12 cellular contexts compared by ENCODE assay signal in genomic region chr17:81524063-81524864, GRCh38. TPM values are rescaled to one million over a fixed set of nuclear protein-coding genes. Genes with fewer than 3 reads are reported as not detected.
DNase-seq lines count a peak whose midpoint lies in the region; ATAC-seq and TF ChIP-seq lines count a peak whose summit lies in the region.
"Had no signal": no experiment of that assay in that cellular context is flagged by ENCODE, and none has a peak within 500 bp of the region (broad histone marks: within the 10 kb centered on the region; RNA-seq: fewer than 3 reads in every experiment).

No MANE protein-coding gene starts in this region.

- POLR2A ChIA-PET in HEK293 (lab: Yijun Ruan, JAX) (no interaction called here), RWPE1 (lab: Yijun Ruan, JAX; ENCODE audit: low non-redundant PET) (no interaction called here)
- POLR2A ChIA-PET in activated CD8-positive, alpha-beta T cell treated with anti-CD3 and anti-CD28 coated beads, Interleukin-2, amount 10 ng/mL, durations not matched to agents 7 days and 5 days (lab: Charles Lee) = no interaction called here

- DNase-seq in BE2C (peak; percentile 5), RWPE1 (ENCODE audit: low spot score) (no peak), lower lobe of right lung (peak; percentile 40), dedifferentiated amniotic fluid mesenchymal stem cell (ENCODE audit: extremely low spot score) (no peak)
- no peak for DNase-seq in activated CD8-positive, alpha-beta T cell treated with anti-CD3 and anti-CD28 coated beads, Interleukin-2, amount 10 ng/mL, durations not matched to agents 7 days and 5 days
- DNase-seq: CD8-positive, alpha-beta memory T cell; DMS 273 treated with DMSO at 0.1 percent for 48 hours; MV-4-11; NCI-H748 treated with DMSO at 0.1 percent for 48 hours; SIG-M5 had no signal

- H3K27me3 Mint-ChIP-seq in activated CD8-positive, alpha-beta T cell treated with anti-CD3 and anti-CD28 coated beads, Interleukin-2, amount 10 ng/mL, durations not matched to agents 7 days and 5 days (ENCODE audit: low read depth) = peaks cover 15% of the 10 kb centered on the region

- H3K27ac Mint-ChIP-seq in activated CD8-positive, alpha-beta T cell treated with anti-CD3 and anti-CD28 coated beads, Interleukin-2, amount 10 ng/mL, durations not matched to agents 7 days and 5 days = no peak overlapping the region

- peaks cover 2% of the 10 kb centered on the region for H3K4me1 Mint-ChIP-seq in activated CD8-positive, alpha-beta T cell treated with anti-CD3 and anti-CD28 coated beads, Interleukin-2, amount 10 ng/mL, durations not matched to agents 7 days and 5 days (ENCODE audit: low read depth)

- H3K9me3 ChIP-seq in BE2C (no peaks in the 10 kb centered on the region), HEK293 (ENCODE audit: control insufficient read depth, insufficient read depth, low read depth, low read length) (no peaks in the 10 kb centered on the region), lower lobe of right lung (no peaks in the 10 kb centered on the region)

- ATAC-seq in lower lobe of right lung = no peak
- no peak for ATAC-seq in activated CD8-positive, alpha-beta T cell treated with anti-CD3 and anti-CD28 coated beads, Interleukin-2, amount 10 ng/mL, durations not matched to agents 7 days and 5 days
- ATAC-seq in GM19467 (IDR thresholded peaks at IDR 0.05; ENCODE audit: unreplicated experiment) = no peak

- no peaks in the 10 kb centered on the region for H3K9me3 Mint-ChIP-seq in activated CD8-positive, alpha-beta T cell treated with anti-CD3 and anti-CD28 coated beads, Interleukin-2, amount 10 ng/mL, durations not matched to agents 7 days and 5 days (ENCODE audit: insufficient read depth)
- H3K9me3 Mint-ChIP-seq: CD8-positive, alpha-beta memory T cell had no signal

- H3K4me3 Mint-ChIP-seq in activated CD8-positive, alpha-beta T cell treated with anti-CD3 and anti-CD28 coated beads, Interleukin-2, amount 10 ng/mL, durations not matched to agents 7 days and 5 days = no peak overlapping the region
- H3K4me3 Mint-ChIP-seq: CD8-positive, alpha-beta memory T cell had no signal

- intact Hi-C loops in lower lobe of right lung (cut with DNase I) = no loop called here

- no peaks in the 10 kb centered on the region for H3K36me3 ChIP-seq in BE2C
- no peaks in the 10 kb centered on the region for H3K36me3 ChIP-seq in HEK293 (ENCODE audit: control insufficient read depth in 2 of 2, insufficient read depth in 1 of 2, low read length in 2 of 2)
- no peaks in the 10 kb centered on the region for H3K36me3 ChIP-seq in lower lobe of right lung

- no peak for TF ChIP-seq CTCF in BE2C (IDR thresholded peaks at IDR 0.05; ENCODE audit: low read depth, low read length)
- TF ChIP-seq CTCF in HEK293 (tag by site-specific recombination; IDR thresholded peaks at IDR 0.05) = no peak
- no peak for TF ChIP-seq CTCF in RWPE1 (conservative IDR thresholded peaks at IDR 0.05; ENCODE audit: low read depth)
- TF ChIP-seq CTCF in lower lobe of right lung (IDR thresholded peaks at IDR 0.05) = no peak

- H3K27ac ChIP-seq in HEK293 (ENCODE audit: extremely low read depth, low read depth, low read length) (no peak overlapping the region), RWPE1 (peak overlapping the region; percentile 59), lower lobe of right lung (no peak overlapping the region)

- H3K36me3 Mint-ChIP-seq in activated CD8-positive, alpha-beta T cell treated with anti-CD3 and anti-CD28 coated beads, Interleukin-2, amount 10 ng/mL, durations not matched to agents 7 days and 5 days (ENCODE audit: low read depth) = no peaks in the 10 kb centered on the region
- H3K36me3 Mint-ChIP-seq: CD8-positive, alpha-beta memory T cell had no signal

- CTCF ChIA-PET in HEK293 (lab: Yijun Ruan, JAX) (no interaction called here), RWPE1 (lab: Yijun Ruan, JAX) (no interaction called here)
- CTCF ChIA-PET in activated CD8-positive, alpha-beta T cell treated with anti-CD3 and anti-CD28 coated beads, Interleukin-2, amount 10 ng/mL, durations not matched to agents 7 days and 5 days (lab: Charles Lee) = no interaction called here

- H3K4me3 ChIP-seq in BE2C (ENCODE audit: low read depth, low read length) (no peak overlapping the region), HEK293 (ENCODE audit: low read depth, low read length) (no peak overlapping the region), lower lobe of right lung (no peak overlapping the region)

- H3K4me1 ChIP-seq in BE2C = no peaks in the 10 kb centered on the region
- no peaks in the 10 kb centered on the region; the same call in 1 of the 2 replicates for H3K4me1 ChIP-seq in HEK293 (ENCODE audit: control insufficient read depth, insufficient read depth, low read length)
- peaks cover 18% of the 10 kb centered on the region for H3K4me1 ChIP-seq in lower lobe of right lung

- peaks cover 20% of the 10 kb centered on the region for H3K27me3 ChIP-seq in BE2C
- peaks cover 61% of the 10 kb centered on the region for H3K27me3 ChIP-seq in lower lobe of right lung (ENCODE audit: low read depth)

TF ChIP-seq in HEK293, 187 proteins besides CTCF, POLR2A, EP300 and RAD21:
- TF ChIP-seq GLI2 (tag by site-specific recombination; IDR thresholded peaks at IDR 0.05; ENCODE audit: borderline replicate concordance, low read depth) (no peak), ZXDB (tag by site-specific recombination; IDR thresholded peaks at IDR 0.05) (no peak), ZIC2 (tag by site-specific recombination; IDR thresholded peaks at IDR 0.05) (peak; percentile 29), ZNF704 (tag by site-specific recombination; IDR thresholded peaks at IDR 0.05) (no peak)

RNA-seq across cellular contexts. Expression of gene FSCN2, which starts 3.9 kb away (rescaled TPM):
- 2.4 TPM for polyA plus RNA-seq in BE2C (2012; ENCODE audit: insufficient read depth, insufficient read length, low read depth)
- 3.3 TPM for total RNA-seq in lower lobe of right lung
- total RNA-seq in activated CD8-positive, alpha-beta T cell treated with anti-CD3 and anti-CD28 coated beads, Interleukin-2, amount 10 ng/mL, durations not matched to agents 7 days and 5 days = under 1 TPM; 0.52 to 0.74 TPM
- polyA plus RNA-seq: CD8-positive, alpha-beta memory T cell had no signal

RNA-seq across cellular contexts. Expression of gene ACTG1, which starts 11.7 kb away (rescaled TPM):
- polyA plus RNA-seq in BE2C (2012; ENCODE audit: insufficient read depth, insufficient read length, low read depth) = 2,263 TPM
- 1,821 TPM for total RNA-seq in lower lobe of right lung
- total RNA-seq in activated CD8-positive, alpha-beta T cell treated with anti-CD3 and anti-CD28 coated beads, Interleukin-2, amount 10 ng/mL, durations not matched to agents 7 days and 5 days = 1,000 to 10,000 TPM; 5,147 to 5,318 TPM

RNA-seq across cellular contexts. Expression of gene FAAP100, which starts 27.9 kb away (rescaled TPM):
- polyA plus RNA-seq in BE2C (2012; ENCODE audit: insufficient read depth, insufficient read length, low read depth) = 43.0 TPM
- total RNA-seq in lower lobe of right lung = 26.0 TPM
- total RNA-seq in activated CD8-positive, alpha-beta T cell treated with anti-CD3 and anti-CD28 coated beads, Interleukin-2, amount 10 ng/mL, durations not matched to agents 7 days and 5 days = 10 to 100 TPM; 39.2 to 43.6 TPM

Comparison
In these comparisons a context has a peak if more than half of its experiments do, and no peak if none do; other contexts are left out.
1. DNase-seq: peak in BE2C (single experiment) and lower lobe of right lung (single experiment); none in RWPE1 (single experiment), activated CD8-positive, alpha-beta T cell treated with anti-CD3 and anti-CD28 coated beads, Interleukin-2, amount 10 ng/mL, durations not matched to agents 7 days and 5 days (single experiment) and dedifferentiated amniotic fluid mesenchymal stem cell (single experiment).